Comparison of ENCODE assay signal across 1 cellular context in genomic region chr1:13763991-13764390, GRCh38.
TF ChIP-seq lines count a peak whose summit lies in the region.

No MANE protein-coding gene starts in this region.

TF ChIP-seq in GM12878, 131 proteins besides CTCF, POLR2A, EP300 and RAD21 (continued from another document):
- TF ChIP-seq BCL11A (IDR thresholded peaks at IDR 0.05; ENCODE audit: low read depth, low read length) (no peak), IRF5 (IDR thresholded peaks at IDR 0.05; ENCODE audit: borderline replicate concordance) (no peak), MTA2 (IDR thresholded peaks at IDR 0.05; ENCODE audit: low read depth) (no peak), NR2C1 (IDR thresholded peaks at IDR 0.05) (no peak), ZBED1 (IDR thresholded peaks at IDR 0.05; ENCODE audit: borderline replicate concordance) (no peak), SRF (IDR thresholded peaks at IDR 0.05; ENCODE audit: low read depth in 2 of 2, low read length in 2 of 2) (no peak), ZNF24 (IDR thresholded peaks at IDR 0.05) (no peak)
- TF ChIP-seq, protein P1, sequence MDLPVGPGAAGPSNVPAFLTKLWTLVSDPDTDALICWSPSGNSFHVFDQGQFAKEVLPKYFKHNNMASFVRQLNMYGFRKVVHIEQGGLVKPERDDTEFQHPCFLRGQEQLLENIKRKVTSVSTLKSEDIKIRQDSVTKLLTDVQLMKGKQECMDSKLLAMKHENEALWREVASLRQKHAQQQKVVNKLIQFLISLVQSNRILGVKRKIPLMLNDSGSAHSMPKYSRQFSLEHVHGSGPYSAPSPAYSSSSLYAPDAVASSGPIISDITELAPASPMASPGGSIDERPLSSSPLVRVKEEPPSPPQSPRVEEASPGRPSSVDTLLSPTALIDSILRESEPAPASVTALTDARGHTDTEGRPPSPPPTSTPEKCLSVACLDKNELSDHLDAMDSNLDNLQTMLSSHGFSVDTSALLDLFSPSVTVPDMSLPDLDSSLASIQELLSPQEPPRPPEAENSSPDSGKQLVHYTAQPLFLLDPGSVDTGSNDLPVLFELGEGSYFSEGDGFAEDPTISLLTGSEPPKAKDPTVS (IDR thresholded peaks at IDR 0.05; ENCODE audit: low read depth, low read length): no peak
